18 cellular contexts compared by ENCODE assay signal in the genomic region with DNA sequence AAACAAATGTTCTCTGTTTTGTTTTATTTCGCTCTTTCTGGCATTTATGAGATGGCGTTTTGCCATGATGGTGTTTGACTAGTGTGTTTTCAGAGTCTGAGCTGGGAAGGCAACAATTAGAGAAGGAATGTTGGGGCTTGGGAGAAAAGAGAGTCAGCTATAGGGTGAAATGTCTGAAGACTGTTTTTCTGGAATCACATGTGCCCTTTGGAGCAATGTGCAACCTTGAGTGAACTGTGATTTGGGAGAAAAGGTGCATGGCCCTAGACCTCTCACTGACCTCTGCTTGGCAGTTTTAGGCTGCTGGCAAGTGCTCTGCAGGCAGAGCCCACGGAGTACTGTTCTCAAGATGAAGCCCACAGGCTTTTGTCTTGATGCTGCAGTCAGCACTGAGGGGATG.
DNase-seq lines count a peak whose midpoint lies in the region; ATAC-seq and TF ChIP-seq lines count a peak whose summit lies in the region.
"Had no signal": no experiment of that assay in that cellular context is flagged by ENCODE, and none has a peak within 500 bp of the region (broad histone marks: within the 10 kb centered on the region; RNA-seq: fewer than 3 reads in every experiment).

No MANE protein-coding gene starts in this region.

- H3K27ac Mint-ChIP-seq in osteocyte (ENCODE audit: unreplicated experiment): peak overlapping the region; percentile 16
- H3K27ac Mint-ChIP-seq in activated naive CD4-positive, alpha-beta T cell treated with anti-CD3 and anti-CD28 coated beads for 36 hours: no peak overlapping the region
- H3K27ac Mint-ChIP-seq: activated naive CD8-positive, alpha-beta T cell treated with anti-CD3 and anti-CD28 coated beads for 36 hours; dendritic cell treated with granulocyte-macrophage colony-stimulating factor and Interleukin-4, amounts not matched to agents 40 ng/mL and 50 ng/mL, for 4 days had no signal

- H3K9me3 Mint-ChIP-seq in osteocyte (ENCODE audit: unreplicated experiment): peaks cover under 1% of the 10 kb centered on the region
- H3K9me3 Mint-ChIP-seq in activated naive CD4-positive, alpha-beta T cell treated with anti-CD3 and anti-CD28 coated beads for 36 hours: peaks cover 3% of the 10 kb centered on the region
- H3K9me3 Mint-ChIP-seq: dendritic cell treated with granulocyte-macrophage colony-stimulating factor and Interleukin-4, amounts not matched to agents 40 ng/mL and 50 ng/mL, for 4 days had no signal

- no peak for ATAC-seq in GM18520 (IDR thresholded peaks at IDR 0.05; ENCODE audit: unreplicated experiment)
- ATAC-seq: activated CD4-positive, CD25-positive, alpha-beta regulatory T cell treated with anti-CD3 and anti-CD28 coated beads, Interleukin-2, amount 50 U/mL, for 24 hours; Panc1 had no signal

- H3K4me3 ChIP-seq in AG10803 (ENCODE audit: low read length) (no peak overlapping the region), fibroblast of mammary gland (ENCODE audit: control insufficient read depth, low read depth, low read length) (no peak overlapping the region)
- H3K4me3 ChIP-seq: esophagus muscularis mucosa, tibial nerve had no signal

- no peak overlapping the region for H3K4me3 Mint-ChIP-seq in osteocyte (ENCODE audit: unreplicated experiment)
- no peak overlapping the region for H3K4me3 Mint-ChIP-seq in activated naive CD4-positive, alpha-beta T cell treated with anti-CD3 and anti-CD28 coated beads for 36 hours
- H3K4me3 Mint-ChIP-seq: activated naive CD8-positive, alpha-beta T cell treated with anti-CD3 and anti-CD28 coated beads for 36 hours; dendritic cell treated with granulocyte-macrophage colony-stimulating factor and Interleukin-4, amounts not matched to agents 40 ng/mL and 50 ng/mL, for 4 days had no signal

- H3K4me1 Mint-ChIP-seq in osteocyte (ENCODE audit: unreplicated experiment): peaks cover 34% of the 10 kb centered on the region
- H3K4me1 Mint-ChIP-seq in activated naive CD4-positive, alpha-beta T cell treated with anti-CD3 and anti-CD28 coated beads for 36 hours (ENCODE audit: low read depth): no peaks in the 10 kb centered on the region
- H3K4me1 Mint-ChIP-seq: activated naive CD8-positive, alpha-beta T cell treated with anti-CD3 and anti-CD28 coated beads for 36 hours had no signal

- H3K27me3 Mint-ChIP-seq in osteocyte (ENCODE audit: unreplicated experiment): no peaks in the 10 kb centered on the region
- H3K27me3 Mint-ChIP-seq in activated naive CD4-positive, alpha-beta T cell treated with anti-CD3 and anti-CD28 coated beads for 36 hours (ENCODE audit: low read depth): no peaks in the 10 kb centered on the region
- H3K27me3 Mint-ChIP-seq: dendritic cell treated with granulocyte-macrophage colony-stimulating factor and Interleukin-4, amounts not matched to agents 40 ng/mL and 50 ng/mL, for 4 days had no signal

- H3K36me3 Mint-ChIP-seq in osteocyte (ENCODE audit: unreplicated experiment): no peaks in the 10 kb centered on the region
- H3K36me3 Mint-ChIP-seq in activated naive CD4-positive, alpha-beta T cell treated with anti-CD3 and anti-CD28 coated beads for 36 hours (ENCODE audit: low read depth): no peaks in the 10 kb centered on the region
- H3K36me3 Mint-ChIP-seq: activated naive CD8-positive, alpha-beta T cell treated with anti-CD3 and anti-CD28 coated beads for 36 hours had no signal

- intact Hi-C loops in activated naive CD4-positive, alpha-beta T cell treated with anti-CD3 and anti-CD28 coated beads for 36 hours (cut with micrococcal nuclease): no loop called here

- CTCF ChIA-PET in activated naive CD4-positive, alpha-beta T cell treated with anti-CD3 and anti-CD28 coated beads for 36 hours (lab: Charles Lee): no interaction called here

- DNase-seq in AG10803 (ENCODE audit: low read depth): peak; percentile 52
- DNase-seq in NCI-H1694 (lab: John Stamatoyannopoulos, UW): peak; percentile 19
- peak; percentile 51 for DNase-seq in fibroblast of mammary gland (ENCODE audit: low read depth)
- no peak for DNase-seq in osteocyte (ENCODE audit: extremely low spot score, unreplicated experiment)
- DNase-seq in central memory CD4-positive, alpha-beta T cell: no peak
- DNase-seq in amygdala (lab: John Stamatoyannopoulos, UW): no peak
- no peak for DNase-seq in activated naive CD4-positive, alpha-beta T cell treated with anti-CD3 and anti-CD28 coated beads for 36 hours
- DNase-seq: activated CD8-positive, alpha-beta memory T cell treated with anti-CD3 and anti-CD28 coated beads, Interleukin-2, amount 50 U/mL, for 48 hours; activated naive CD8-positive, alpha-beta T cell treated with anti-CD3 and anti-CD28 coated beads for 36 hours; NCI-H345; nucleus accumbens; stimulated activated CD4-positive, alpha-beta T cell treated with anti-CD3 and anti-CD28 coated beads, Interleukin-15, amount 100 ng/mL, for 24 hours had no signal

- no peak for TF ChIP-seq CTCF in AG10803 (conservative IDR thresholded peaks at IDR 0.05; ENCODE audit: low read length)
- TF ChIP-seq CTCF in fibroblast of mammary gland (conservative IDR thresholded peaks at IDR 0.05; ENCODE audit: control insufficient read depth, insufficient read depth, low read depth, low read length): no peak
- no peak for TF ChIP-seq CTCF in osteocyte (IDR thresholded peaks at IDR 0.05)

Comparison
In these comparisons a context has a peak if more than half of its experiments do, and no peak if none do; other contexts are left out.
1. DNase-seq: peak in AG10803 (single experiment), NCI-H1694 (single experiment) and fibroblast of mammary gland (single experiment); none in osteocyte (single experiment), central memory CD4-positive, alpha-beta T cell (single experiment), amygdala (0 of 56) and activated naive CD4-positive, alpha-beta T cell treated with anti-CD3 and anti-CD28 coated beads for 36 hours (single experiment).